In genomic region chr12:64556231-64556630, GRCh38 we compare ENCODE assay signal across 28 cellular contexts.
"Had no signal": no experiment of that assay in that cellular context is flagged by ENCODE, and none has a peak within 500 bp of the region (broad histone marks: within the 10 kb centered on the region; RNA-seq: fewer than 3 reads in every experiment).

No MANE protein-coding gene starts in this region.

- ATAC-seq: activated CD4-positive, alpha-beta T cell treated with anti-CD3 and anti-CD28 coated beads for 36 hours; activated T-helper 17 cell treated with anti-CD3 and anti-CD28 coated beads, Interleukin-2, amount 50 U/mL, for 72 hours; Panc1; Right ventricle myocardium inferior; T-cell had no signal

- H3K4me1 ChIP-seq: adrenal gland, breast epithelium had no signal

- H3K36me3 ChIP-seq: adrenal gland, breast epithelium had no signal

- DNase-seq: activated CD4-positive, alpha-beta memory T cell treated with anti-CD3 and anti-CD28 coated beads, Interleukin-2, amount 10 ng/mL, durations not matched to agents 7 days and 5 days; activated CD4-positive, alpha-beta T cell treated with anti-CD3 and anti-CD28 coated beads for 36 hours; activated CD4-positive, alpha-beta T cell treated with anti-CD3 and anti-CD28 coated beads, Interleukin-2, amount 50 U/mL, for 1 hour; activated naive CD4-positive, alpha-beta T cell treated with anti-CD3 and anti-CD28 coated beads, Interleukin-2, amount 50 U/mL, for 16 hours; activated naive CD8-positive, alpha-beta T cell treated with anti-CD3 and anti-CD28 coated beads, Interleukin-2, amount 10 ng/mL, durations not matched to agents 7 days and 5 days; activated T-cell treated with anti-CD3 and anti-CD28 coated beads for 4 hours; activated T-cell treated with anti-CD3 and anti-CD28 coated beads, Interleukin-2, amount 50 U/mL, for 48 hours; adrenal gland; anterior cingulate cortex; caudate nucleus; NCI-H1105 treated with DMSO at 0.1 percent for 48 hours; NCI-H1436 treated with DMSO at 0.1 percent for 48 hours; NCI-H187 treated with DMSO at 0.1 percent for 48 hours; NCI-H2081 treated with DMSO at 0.1 percent for 48 hours; NCI-H446; NCI-H524; NCI-H748 treated with DMSO at 0.1 percent for 48 hours; NK-92 treated with Interleukin-12 subunit alpha and Interleukin-12 subunit beta, amount 100 ng/mL, for 24 hours; OCI-M1; RPMI8226; T-cell; T-helper 2 cell had no signal

- H3K4me3 ChIP-seq: adrenal gland, breast epithelium, SK-N-MC had no signal

- H3K27ac ChIP-seq: adrenal gland, breast epithelium, SK-N-MC, VCaP had no signal

- H3K27me3 ChIP-seq: adrenal gland, breast epithelium had no signal

- H3K9me3 ChIP-seq: adrenal gland, breast epithelium had no signal
